1 cellular context compared by ENCODE assay signal in the genomic region with DNA sequence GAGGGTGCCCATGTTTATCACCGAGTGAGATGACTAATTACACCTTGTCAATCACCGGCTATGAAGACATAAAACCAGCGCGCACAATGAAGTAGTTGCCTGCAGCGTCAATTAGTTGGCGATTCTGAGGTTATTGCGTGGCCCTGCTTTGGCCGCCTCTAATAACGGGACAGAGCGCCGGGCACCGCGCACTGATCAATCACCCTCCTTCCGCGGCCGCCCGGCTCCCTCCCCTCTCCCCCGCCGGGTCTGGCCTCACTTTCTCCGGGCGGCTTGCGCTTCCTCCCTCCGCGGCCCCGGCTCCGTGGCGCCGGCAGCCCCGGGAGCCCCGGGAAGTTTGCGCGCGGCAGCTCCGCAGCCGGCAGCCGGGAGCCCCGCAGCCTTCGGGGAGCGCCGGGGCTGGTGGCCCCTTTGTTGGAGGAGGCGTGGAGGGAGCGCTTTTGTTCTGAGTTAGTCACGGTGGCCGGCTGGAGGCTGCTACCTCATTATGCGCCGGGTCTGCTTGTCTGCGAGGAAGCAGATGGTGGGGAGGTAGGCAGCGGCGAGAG.
TF ChIP-seq lines count a peak whose summit lies in the region.

No MANE protein-coding gene starts in this region.

TF ChIP-seq in H1, 55 proteins besides CTCF, POLR2A, EP300 and RAD21:
- TF ChIP-seq KDM4A (IDR thresholded peaks at IDR 0.05; ENCODE audit: low read depth, low read length, severe bottlenecking) (peak; percentile 88), CHD1 (IDR thresholded peaks at IDR 0.05; ENCODE audit: low read depth, low read length) (no peak; the same call in 1 of the 2 replicates), PHF8 (conservative IDR thresholded peaks at IDR 0.05; ENCODE audit: low read depth, low read length) (no peak), GABPA (IDR thresholded peaks at IDR 0.05; ENCODE audit: borderline replicate concordance, insufficient read depth, low read length) (0 out of 2 replicates have a peak, but pooled peaks have one; percentile 42), EZH2 (IDR thresholded peaks at IDR 0.05; ENCODE audit: low read depth, low read length, severe bottlenecking) (peak; percentile 14), YY1 (IDR thresholded peaks at IDR 0.05; ENCODE audit: low read depth, low read length) (peak; percentile 71), CTBP2 (IDR thresholded peaks at IDR 0.05; ENCODE audit: borderline replicate concordance, insufficient read depth, insufficient read length, low read length) (peak; percentile 100), EGR1 (IDR thresholded peaks at IDR 0.05; ENCODE audit: borderline replicate concordance, low read depth, low read length) (peak; percentile 76), SP2 (IDR thresholded peaks at IDR 0.05; ENCODE audit: low read length) (no peak), NANOG (IDR thresholded peaks at IDR 0.05; ENCODE audit: insufficient read depth, low read depth, low read length, poor library complexity, severe bottlenecking) (no peak), ASH2L (IDR thresholded peaks at IDR 0.05; ENCODE audit: low read length) (peak; percentile 67)
